In the genomic region with DNA sequence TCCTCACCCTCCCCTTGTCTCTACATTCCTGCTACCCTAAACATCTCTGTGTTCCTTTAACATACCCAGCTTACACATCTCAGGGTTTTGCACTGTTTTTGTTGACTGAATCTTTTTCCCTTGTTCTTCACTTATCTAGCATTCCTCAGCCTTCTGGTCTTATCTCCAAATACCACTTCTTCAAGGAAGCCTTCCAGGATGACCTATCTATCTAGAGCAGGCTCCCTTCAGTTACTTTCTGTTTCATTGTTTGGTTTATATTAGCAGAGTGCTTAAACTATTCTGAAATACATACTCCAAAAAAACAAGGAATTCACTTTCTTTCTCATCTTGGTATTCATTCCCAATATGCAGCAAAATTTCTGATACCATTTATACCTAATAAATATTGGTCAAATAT, we compare ENCODE assay signal across 21 cellular contexts.
"Had no signal": no experiment of that assay in that cellular context is flagged by ENCODE, and none has a peak within 500 bp of the region (broad histone marks: within the 10 kb centered on the region; RNA-seq: fewer than 3 reads in every experiment).

No MANE protein-coding gene starts in this region.

- ATAC-seq: body of pancreas; effector memory CD8-positive, alpha-beta T cell; left lobe of liver; psoas muscle; stimulated activated naive CD8-positive, alpha-beta T cell treated with anti-CD3 and anti-CD28 coated beads, Interleukin-15, Interleukin-2, amounts not matched to agents 100 U/mL and 50 U/mL, for 24 hours; T-cell had no signal

- DNase-seq: activated B cell treated with CpG ODN at 0.5 μM for 24 hours; activated CD4-positive, alpha-beta T cell treated with anti-CD3 and anti-CD28 coated beads, Interleukin-2, amount 10 ng/mL, durations not matched to agents 7 days and 5 days; activated naive CD4-positive, alpha-beta T cell treated with anti-CD3 and anti-CD28 coated beads, Interleukin-2, amount 10 ng/mL, durations not matched to agents 7 days and 5 days; activated T-cell treated with anti-CD3 and anti-CD28 coated beads for 4 hours; adrenal gland; body of pancreas; effector memory CD8-positive, alpha-beta T cell; foreskin fibroblast; mammary epithelial cell; psoas muscle; stimulated activated CD4-positive, alpha-beta T cell treated with anti-CD3 and anti-CD28 coated beads, Interleukin-4, amount 100 ng/mL, for 1 hour; stimulated activated CD8-positive, alpha-beta memory T cell treated with anti-CD3 and anti-CD28 coated beads, Interleukin-4, amount 100 ng/mL, for 48 hours; stimulated activated naive CD8-positive, alpha-beta T cell treated with anti-CD3 and anti-CD28 coated beads, Interleukin-15, Interleukin-2, amounts not matched to agents 100 U/mL and 50 U/mL, for 24 hours; T-cell; T1000 had no signal

- H3K36me3 Mint-ChIP-seq: activated naive CD4-positive, alpha-beta T cell treated with anti-CD3 and anti-CD28 coated beads, Interleukin-2, amount 10 ng/mL, durations not matched to agents 7 days and 5 days; T-cell had no signal

- H3K9me3 Mint-ChIP-seq: activated B cell treated with CpG ODN at 0.5 μM for 24 hours; activated CD4-positive, alpha-beta T cell treated with anti-CD3 and anti-CD28 coated beads, Interleukin-2, amount 10 ng/mL, durations not matched to agents 7 days and 5 days; activated naive CD4-positive, alpha-beta T cell treated with anti-CD3 and anti-CD28 coated beads, Interleukin-2, amount 10 ng/mL, durations not matched to agents 7 days and 5 days; activated T-helper 2 cell treated with anti-CD3 and anti-CD28 coated beads, Interferon-gamma antibody, Interleukin-2, Interleukin-4, amounts not matched to agents 10 μg/mL and 5 μg/mL and 100 μg/mL, durations not matched to agents 14 hours and 24 hours and 36 hours; nephron; T-cell; type B pancreatic cell had no signal

- H3K27me3 Mint-ChIP-seq: activated B cell treated with CpG ODN at 0.5 μM for 24 hours; activated CD4-positive, alpha-beta T cell treated with anti-CD3 and anti-CD28 coated beads, Interleukin-2, amount 10 ng/mL, durations not matched to agents 7 days and 5 days; activated naive CD4-positive, alpha-beta T cell treated with anti-CD3 and anti-CD28 coated beads, Interleukin-2, amount 10 ng/mL, durations not matched to agents 7 days and 5 days; central memory CD8-positive, alpha-beta T cell; effector memory CD8-positive, alpha-beta T cell; T-cell; type B pancreatic cell had no signal

- H3K4me1 ChIP-seq: adrenal gland, body of pancreas, psoas muscle, suprapubic skin had no signal

- H3K27me3 ChIP-seq: adrenal gland, body of pancreas, suprapubic skin had no signal

- H3K27ac ChIP-seq: adrenal gland, body of pancreas, psoas muscle, suprapubic skin had no signal

- H3K36me3 ChIP-seq: suprapubic skin had no signal

- H3K4me1 Mint-ChIP-seq: activated B cell treated with CpG ODN at 0.5 μM for 24 hours; activated CD4-positive, alpha-beta T cell treated with anti-CD3 and anti-CD28 coated beads, Interleukin-2, amount 10 ng/mL, durations not matched to agents 7 days and 5 days; activated naive CD4-positive, alpha-beta T cell treated with anti-CD3 and anti-CD28 coated beads, Interleukin-2, amount 10 ng/mL, durations not matched to agents 7 days and 5 days; central memory CD8-positive, alpha-beta T cell; nephron; T-cell had no signal

- H3K4me3 Mint-ChIP-seq: activated B cell treated with CpG ODN at 0.5 μM for 24 hours; activated CD4-positive, alpha-beta T cell treated with anti-CD3 and anti-CD28 coated beads, Interleukin-2, amount 10 ng/mL, durations not matched to agents 7 days and 5 days; activated naive CD4-positive, alpha-beta T cell treated with anti-CD3 and anti-CD28 coated beads, Interleukin-2, amount 10 ng/mL, durations not matched to agents 7 days and 5 days; central memory CD8-positive, alpha-beta T cell; effector memory CD8-positive, alpha-beta T cell; nephron; T-cell; type B pancreatic cell had no signal

- H3K4me3 ChIP-seq: adrenal gland, body of pancreas, psoas muscle, suprapubic skin had no signal

- H3K9me3 ChIP-seq: adrenal gland, body of pancreas, psoas muscle, suprapubic skin had no signal

- H3K27ac Mint-ChIP-seq: activated B cell treated with CpG ODN at 0.5 μM for 24 hours; activated CD4-positive, alpha-beta T cell treated with anti-CD3 and anti-CD28 coated beads, Interleukin-2, amount 10 ng/mL, durations not matched to agents 7 days and 5 days; activated naive CD4-positive, alpha-beta T cell treated with anti-CD3 and anti-CD28 coated beads, Interleukin-2, amount 10 ng/mL, durations not matched to agents 7 days and 5 days; activated T-helper 2 cell treated with anti-CD3 and anti-CD28 coated beads, Interferon-gamma antibody, Interleukin-2, Interleukin-4, amounts not matched to agents 10 μg/mL and 5 μg/mL and 100 μg/mL, durations not matched to agents 14 hours and 24 hours and 36 hours; effector memory CD8-positive, alpha-beta T cell; nephron; T-cell; type B pancreatic cell had no signal
